8 cellular contexts compared by ENCODE assay signal in genomic region chr2:133561045-133561852, GRCh38. TPM values are rescaled to one million over a fixed set of nuclear protein-coding genes. Genes with fewer than 3 reads are reported as not detected.
A peak's percentile ranks its signal among the peaks of the same experiment; 100 is the strongest.
DNase-seq lines count a peak whose midpoint lies in the region; ATAC-seq, FAIRE-seq and TF ChIP-seq lines count a peak whose summit lies in the region.

No MANE protein-coding gene starts in this region.

- no peak overlapping the region for H3K4me3 Mint-ChIP-seq in endothelial cell (ENCODE audit: unreplicated experiment)

- H3K9me3 Mint-ChIP-seq in endothelial cell (ENCODE audit: unreplicated experiment): no peaks in the 10 kb centered on the region

- TF ChIP-seq CTCF in endothelial cell (IDR thresholded peaks at IDR 0.05; ENCODE audit: unreplicated experiment): peak; percentile 40

- no peaks in the 10 kb centered on the region for H3K36me3 ChIP-seq in NT2/D1 (ENCODE audit: insufficient read depth, insufficient read length, low read length)

- peak; percentile 8 for DNase-seq in GM12891 (ENCODE audit: insufficient read length, low spot score)
- DNase-seq in NT2/D1 (ENCODE audit: low read depth, low spot score): peak; percentile 40
- DNase-seq in endothelial cell (ENCODE audit: low spot score): no peak
- DNase-seq in non-pigmented ciliary epithelial cell (ENCODE audit: low read depth): peak; percentile 55
- DNase-seq in activated naive CD4-positive, alpha-beta T cell treated with anti-CD3 and anti-CD28 coated beads, Interleukin-2, amount 50 U/mL, for 16 hours: no peak
- DNase-seq in iPS-NIHi7 (ENCODE audit: extremely low spot score): no peak

- H3K4me1 Mint-ChIP-seq in endothelial cell (ENCODE audit: unreplicated experiment): no peaks in the 10 kb centered on the region

- no peaks in the 10 kb centered on the region for H3K27me3 Mint-ChIP-seq in endothelial cell (ENCODE audit: unreplicated experiment)

- no peaks in the 10 kb centered on the region for H3K36me3 Mint-ChIP-seq in endothelial cell (ENCODE audit: low read depth, unreplicated experiment)

- no peak for TF ChIP-seq POLR2A in GM12891 (IDR thresholded peaks at IDR 0.05; ENCODE audit: low read depth, low read length)

- no peak overlapping the region for H3K9ac ChIP-seq in NT2/D1 (ENCODE audit: insufficient read length, low read depth)

- H3K27ac Mint-ChIP-seq in endothelial cell (ENCODE audit: unreplicated experiment): no peak overlapping the region

- peak; percentile 66 for ATAC-seq in HG03103 (IDR thresholded peaks at IDR 0.05; ENCODE audit: low read depth, unreplicated experiment)
- no peak for ATAC-seq in GM21447 (IDR thresholded peaks at IDR 0.05; ENCODE audit: unreplicated experiment)

- no peaks in the 10 kb centered on the region for H3K9me3 ChIP-seq in NT2/D1 (ENCODE audit: insufficient read depth, low read length)

- no peaks in the 10 kb centered on the region for H3K27me3 ChIP-seq in NT2/D1 (ENCODE audit: insufficient read depth, insufficient read length)

- no peak overlapping the region for H3K4me3 ChIP-seq in NT2/D1 (ENCODE audit: insufficient read length, low read depth)

- FAIRE-seq in GM12891 (lab: Jason Lieb, UNC): no peak

- H3K4me1 ChIP-seq in NT2/D1 (ENCODE audit: insufficient read depth, insufficient read length): no peaks in the 10 kb centered on the region

TF ChIP-seq in GM12891, 5 proteins besides CTCF, POLR2A, EP300 and RAD21:
- no peak for TF ChIP-seq SPI1 (IDR thresholded peaks at IDR 0.05; ENCODE audit: low read depth, low read length)
- no peak for TF ChIP-seq POLR2AphosphoS5 (IDR thresholded peaks at IDR 0.05; ENCODE audit: low read depth, low read length)
- no peak for TF ChIP-seq TAF1 (IDR thresholded peaks at IDR 0.05; ENCODE audit: low read depth, low read length)
- no peak for TF ChIP-seq PAX5 (IDR thresholded peaks at IDR 0.05; ENCODE audit: insufficient read depth, low read length, severe bottlenecking)
- TF ChIP-seq POU2F2 (IDR thresholded peaks at IDR 0.05; ENCODE audit: low read depth, low read length): no peak

RNA-seq across cellular contexts. Expression of gene NCKAP5, which starts 7.0 kb away (rescaled TPM):
- polyA plus RNA-seq in GM12891 (2012; ENCODE audit: low read depth, missing spikeins): 0.03 TPM
- 7.4 TPM for total RNA-seq in endothelial cell (ENCODE audit: unreplicated experiment)

Comparison
In these comparisons a context has a peak if more than half of its experiments do, and no peak if none do; other contexts are left out.
1. DNase-seq: peak in GM12891 (single experiment), NT2/D1 (single experiment) and non-pigmented ciliary epithelial cell (single experiment); none in endothelial cell (single experiment), activated naive CD4-positive, alpha-beta T cell treated with anti-CD3 and anti-CD28 coated beads, Interleukin-2, amount 50 U/mL, for 16 hours (single experiment) and iPS-NIHi7 (single experiment).